ENCODE assay signal across 17 cellular contexts in genomic region chr2:25241452-25241851, GRCh38.
"Had no signal": no experiment of that assay in that cellular context is flagged by ENCODE, and none has a peak within 500 bp of the region (broad histone marks: within the 10 kb centered on the region; RNA-seq: fewer than 3 reads in every experiment).

No MANE protein-coding gene starts in this region.

- H3K4me3 ChIP-seq: esophagus squamous epithelium, hepatocyte, lung, tibial artery, upper lobe of left lung, vagina had no signal

- H3K4me1 ChIP-seq: esophagus squamous epithelium, tibial artery, upper lobe of left lung, vagina had no signal

- H3K27me3 ChIP-seq: esophagus squamous epithelium, hepatocyte, tibial artery, upper lobe of left lung, vagina had no signal

- DNase-seq: effector memory CD8-positive, alpha-beta T cell; esophagus squamous epithelium; foreskin fibroblast; left colon; left ventricle myocardium superior; mesenchymal stem cell; midbrain; small intestine; stimulated activated CD4-positive, alpha-beta T cell treated with anti-CD3 and anti-CD28 coated beads, Interleukin-12 subunit alpha, Interleukin-12 subunit beta, amount 100 ng/mL, for 4 hours; stimulated activated naive CD4-positive, alpha-beta T cell; tibial artery; upper lobe of left lung had no signal

- H2AFZ ChIP-seq: hepatocyte had no signal

- H3K9me3 Mint-ChIP-seq: dendritic cell treated with granulocyte-macrophage colony-stimulating factor and Interleukin-4, amounts not matched to agents 40 ng/mL and 50 ng/mL, for 4 days; effector memory CD8-positive, alpha-beta T cell; nephron had no signal

- H3K27ac ChIP-seq: hepatocyte, tibial artery, upper lobe of left lung, vagina had no signal

- H3K27ac Mint-ChIP-seq: effector memory CD8-positive, alpha-beta T cell had no signal

- H3K4me1 Mint-ChIP-seq: nephron had no signal

- H3K9me3 ChIP-seq: esophagus squamous epithelium, tibial artery, upper lobe of left lung, vagina had no signal

- H3K4me3 Mint-ChIP-seq: dendritic cell treated with granulocyte-macrophage colony-stimulating factor and Interleukin-4, amounts not matched to agents 40 ng/mL and 50 ng/mL, for 4 days; effector memory CD8-positive, alpha-beta T cell; nephron had no signal

- H3K4me2 ChIP-seq: hepatocyte had no signal

- ATAC-seq: effector memory CD8-positive, alpha-beta T cell; left colon; left ventricle myocardium superior had no signal

- H3K27me3 Mint-ChIP-seq: dendritic cell treated with granulocyte-macrophage colony-stimulating factor and Interleukin-4, amounts not matched to agents 40 ng/mL and 50 ng/mL, for 4 days; effector memory CD8-positive, alpha-beta T cell had no signal
